Comparison of ENCODE assay signal across 11 cellular contexts in genomic region chr7:100344121-100344559, GRCh38. TPM values are rescaled to one million over a fixed set of nuclear protein-coding genes. Genes with fewer than 3 reads are reported as not detected.
DNase-seq lines count a peak whose midpoint lies in the region; ATAC-seq and TF ChIP-seq lines count a peak whose summit lies in the region.
"Not testable (repeated sequence)": the region's sequence is repeated elsewhere in the genome, so short reads cannot be mapped to it uniquely, and the experiment has no call there.
"Had no signal": no experiment of that assay in that cellular context is flagged by ENCODE, and none has a peak within 500 bp of the region (broad histone marks: within the 10 kb centered on the region; RNA-seq: fewer than 3 reads in every experiment).

No MANE protein-coding gene starts in this region.

- not testable (repeated sequence) for H3K79me2 ChIP-seq in OCI-LY1 (ENCODE audit: insufficient read depth, low read length)

- peaks cover 43% of the 10 kb centered on the region for H3K4me1 Mint-ChIP-seq in activated CD4-positive, alpha-beta T cell treated with anti-CD3 and anti-CD28 coated beads, Interleukin-2, amount 10 ng/mL, durations not matched to agents 7 days and 5 days
- H3K4me1 Mint-ChIP-seq in activated naive CD8-positive, alpha-beta T cell treated with anti-CD3 and anti-CD28 coated beads, Interleukin-2, amount 50 U/mL, for 24 hours, result peaks cover 44% of the 10 kb centered on the region

- POLR2A ChIA-PET in activated CD4-positive, alpha-beta T cell treated with anti-CD3 and anti-CD28 coated beads, Interleukin-2, amount 10 ng/mL, durations not matched to agents 7 days and 5 days (lab: Charles Lee), result not testable (repeated sequence)

- not testable (repeated sequence) for DNase-seq in activated CD4-positive, alpha-beta T cell treated with anti-CD3 and anti-CD28 coated beads, Interleukin-2, amount 10 ng/mL, durations not matched to agents 7 days and 5 days; activated naive CD8-positive, alpha-beta T cell treated with anti-CD3 and anti-CD28 coated beads, Interleukin-2, amount 50 U/mL, for 24 hours; cardiac muscle cell (ENCODE audit: low read depth in 1 of 2, low spot score in 1 of 2)
- peak; percentile 20 for DNase-seq in pons (ENCODE audit: low spot score)

- not testable (repeated sequence) for H3F3A ChIP-seq in OCI-LY1 (ENCODE audit: insufficient read depth, low read length)

- H3K9me3 Mint-ChIP-seq in activated CD4-positive, alpha-beta T cell treated with anti-CD3 and anti-CD28 coated beads, Interleukin-2, amount 10 ng/mL, durations not matched to agents 7 days and 5 days; activated naive CD8-positive, alpha-beta T cell treated with anti-CD3 and anti-CD28 coated beads, Interleukin-2, amount 50 U/mL, for 24 hours: not testable (repeated sequence)

- not testable (repeated sequence) for H4K20me1 ChIP-seq in OCI-LY1 (ENCODE audit: insufficient read depth, low read length)

- peak overlapping the region; percentile 90 for H3K27ac Mint-ChIP-seq in activated CD4-positive, alpha-beta T cell treated with anti-CD3 and anti-CD28 coated beads, Interleukin-2, amount 10 ng/mL, durations not matched to agents 7 days and 5 days
- H3K27ac Mint-ChIP-seq in activated naive CD8-positive, alpha-beta T cell treated with anti-CD3 and anti-CD28 coated beads, Interleukin-2, amount 50 U/mL, for 24 hours, result peak overlapping the region; percentile 89

- H3K9me3 ChIP-seq in OCI-LY1 (ENCODE audit: low read length); cardiac muscle cell (ENCODE audit: low read depth): not testable (repeated sequence)

- peaks cover 69% of the 10 kb centered on the region for H3K36me3 ChIP-seq in OCI-LY1 (ENCODE audit: insufficient read depth, low read length)
- H3K36me3 ChIP-seq in cardiac muscle cell, result peaks cover 33% of the 10 kb centered on the region

- peak overlapping the region; percentile 25; the same call in 1 of the 2 replicates for H3K27ac ChIP-seq in 22Rv1
- H3K27ac ChIP-seq in OCI-LY1 (ENCODE audit: low read depth, low read length, poor library complexity, severe bottlenecking), result peak overlapping the region; percentile 92
- H3K27ac ChIP-seq in cardiac muscle cell, result peak overlapping the region; percentile 47

- H3K9me2 ChIP-seq in OCI-LY1 (ENCODE audit: low read depth, low read length), result not testable (repeated sequence)

- H3K4me3 Mint-ChIP-seq in activated CD4-positive, alpha-beta T cell treated with anti-CD3 and anti-CD28 coated beads, Interleukin-2, amount 10 ng/mL, durations not matched to agents 7 days and 5 days, result peak overlapping the region; percentile 26
- peak overlapping the region; percentile 57 for H3K4me3 Mint-ChIP-seq in activated naive CD8-positive, alpha-beta T cell treated with anti-CD3 and anti-CD28 coated beads, Interleukin-2, amount 50 U/mL, for 24 hours

- not testable (repeated sequence) for H3K4me2 ChIP-seq in OCI-LY1 (ENCODE audit: low read length)

- H3K27me3 ChIP-seq in OCI-LY1 (ENCODE audit: insufficient read depth, low read length); cardiac muscle cell: not testable (repeated sequence)

- not testable (repeated sequence) for H3K9ac ChIP-seq in OCI-LY1 (ENCODE audit: low read length)

- H3K27me3 Mint-ChIP-seq in activated CD4-positive, alpha-beta T cell treated with anti-CD3 and anti-CD28 coated beads, Interleukin-2, amount 10 ng/mL, durations not matched to agents 7 days and 5 days; activated naive CD8-positive, alpha-beta T cell treated with anti-CD3 and anti-CD28 coated beads, Interleukin-2, amount 50 U/mL, for 24 hours: not testable (repeated sequence)

- H3K36me3 Mint-ChIP-seq in activated CD4-positive, alpha-beta T cell treated with anti-CD3 and anti-CD28 coated beads, Interleukin-2, amount 10 ng/mL, durations not matched to agents 7 days and 5 days (ENCODE audit: low read depth), result peaks cover 56% of the 10 kb centered on the region
- peaks cover 56% of the 10 kb centered on the region for H3K36me3 Mint-ChIP-seq in activated naive CD8-positive, alpha-beta T cell treated with anti-CD3 and anti-CD28 coated beads, Interleukin-2, amount 50 U/mL, for 24 hours (ENCODE audit: low read depth)

- H3K4me1 ChIP-seq in OCI-LY1 (ENCODE audit: insufficient read depth, low read length, severe bottlenecking), result peaks cover 34% of the 10 kb centered on the region
- H3K4me1 ChIP-seq in cardiac muscle cell (ENCODE audit: low read depth), result not testable (repeated sequence)

- H3K4me3 ChIP-seq in OCI-LY1 (ENCODE audit: low read depth, low read length, poor library complexity, severe bottlenecking); cardiac muscle cell: not testable (repeated sequence)

- TF ChIP-seq CTCF in 22Rv1 (IDR thresholded peaks at IDR 0.05); OCI-LY1 (IDR thresholded peaks at IDR 0.05; ENCODE audit: low read length); cardiac muscle cell (IDR thresholded peaks at IDR 0.05; ENCODE audit: low read depth, low read length): not testable (repeated sequence)

- CTCF ChIA-PET in activated CD4-positive, alpha-beta T cell treated with anti-CD3 and anti-CD28 coated beads, Interleukin-2, amount 10 ng/mL, durations not matched to agents 7 days and 5 days (lab: Charles Lee), result interaction anchor here (0.5 to 1.5 kb wide), 11 partner anchors 11 to 217 kb away, joined by 3 to 7 read pairs (median 4); partner anchors contain the start of genes MBLAC1 and PPP1R35

- not testable (repeated sequence) for H2AFZ ChIP-seq in OCI-LY1 (ENCODE audit: low read length)

- ATAC-seq in GM19035 (IDR thresholded peaks at IDR 0.05; ENCODE audit: unreplicated experiment) (peak; percentile 10), HG02798 (IDR thresholded peaks at IDR 0.05; ENCODE audit: poor library complexity, unreplicated experiment) (peak; percentile 2)
- not testable (repeated sequence) for ATAC-seq in activated naive CD8-positive, alpha-beta T cell treated with anti-CD3 and anti-CD28 coated beads, Interleukin-2, amount 50 U/mL, for 24 hours

RNA-seq across cellular contexts. Expression of gene PILRB, which starts 13.8 kb away (rescaled TPM):
- 10 to 100 TPM; 50.6 to 56.2 TPM for total RNA-seq in activated CD4-positive, alpha-beta T cell treated with anti-CD3 and anti-CD28 coated beads, Interleukin-2, amount 10 ng/mL, durations not matched to agents 7 days and 5 days
- total RNA-seq in cardiac muscle cell, result 28.5 and 29.1 TPM in 2 replicates
- 29.2 and 31.0 TPM in 2 replicates for polyA plus RNA-seq in cardiac muscle cell

RNA-seq across cellular contexts. Expression of gene PILRA, which starts 29.1 kb away (rescaled TPM):
- 1 to 10 TPM; 1.8 to 2.7 TPM for total RNA-seq in activated CD4-positive, alpha-beta T cell treated with anti-CD3 and anti-CD28 coated beads, Interleukin-2, amount 10 ng/mL, durations not matched to agents 7 days and 5 days
- 2.9 and 3.1 TPM in 2 replicates for total RNA-seq in cardiac muscle cell
- polyA plus RNA-seq in cardiac muscle cell, result 2.3 and 4.0 TPM in 2 replicates
- total RNA-seq: epithelial cell of proximal tubule had no signal

RNA-seq across cellular contexts. Expression of gene SPDYE3, which starts 36.6 kb away (rescaled TPM):
- total RNA-seq in activated CD4-positive, alpha-beta T cell treated with anti-CD3 and anti-CD28 coated beads, Interleukin-2, amount 10 ng/mL, durations not matched to agents 7 days and 5 days, result not detected
- total RNA-seq in cardiac muscle cell, result not detected in 2 replicates
- 6.7 and 8.9 TPM in 2 replicates for polyA plus RNA-seq in cardiac muscle cell
- total RNA-seq: epithelial cell of proximal tubule; lung; T-helper 2 cell treated with Interferon-gamma antibody and Interleukin-4, amounts not matched to agents 100 ng/mL and 5 ng/mL, for 36 hours had no signal

Comparison
In these comparisons a context has a peak if more than half of its experiments do, and no peak if none do; other contexts are left out.
1. H3K27ac ChIP-seq: peak in every context shown above with its lines; median percentile 92 in OCI-LY1; 47 in cardiac muscle cell; 25 in 22Rv1.